ENCODE assay signal across 27 cellular contexts in the genomic region with DNA sequence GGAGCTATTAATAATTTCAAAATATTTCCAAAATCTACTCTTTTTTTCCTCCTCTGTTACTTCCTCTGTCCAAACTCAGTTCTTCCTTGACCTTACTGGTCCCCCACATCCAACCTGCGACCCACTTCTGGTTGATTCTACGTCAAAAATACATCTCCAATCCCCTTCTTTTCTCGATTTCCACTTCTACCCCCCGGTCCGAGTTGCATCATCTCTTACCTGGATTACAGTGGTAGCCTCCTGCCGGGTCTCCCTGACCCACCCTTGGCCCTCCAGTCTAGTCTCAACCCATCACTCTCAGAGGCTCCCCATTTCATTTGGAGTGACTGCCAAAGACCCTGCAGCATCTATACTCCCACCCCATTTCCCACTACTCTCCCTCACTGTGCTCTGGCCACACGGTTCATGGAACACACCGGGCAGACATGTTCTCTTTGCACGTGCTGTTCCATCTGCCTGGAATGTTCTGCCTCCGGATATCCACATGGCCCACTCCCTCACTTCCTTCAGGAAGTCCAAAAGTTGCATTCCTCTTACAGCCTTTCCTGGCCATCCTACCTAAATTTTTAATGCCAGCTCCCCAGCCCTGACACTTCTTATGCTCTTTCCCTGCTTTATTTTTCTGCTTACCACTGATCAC. TPM values are rescaled to one million over a fixed set of nuclear protein-coding genes. Genes with fewer than 3 reads are reported as not detected.
DNase-seq lines count a peak whose midpoint lies in the region; ATAC-seq, FAIRE-seq and TF ChIP-seq lines count a peak whose summit lies in the region.
"Had no signal": no experiment of that assay in that cellular context is flagged by ENCODE, and none has a peak within 500 bp of the region (broad histone marks: within the 10 kb centered on the region; RNA-seq: fewer than 3 reads in every experiment).

No MANE protein-coding gene starts in this region.

- no peak for TF ChIP-seq EP300 in K562 (IDR thresholded peaks at IDR 0.05; ENCODE audit: low read length)

- H3K4me1 ChIP-seq in CD8-positive, alpha-beta memory T cell (ENCODE audit: insufficient read depth, low read length) = peaks cover 40% of the 10 kb centered on the region
- peaks cover 7 to 14% of the 10 kb centered on the region in 2 experiments for H3K4me1 ChIP-seq in K562 (replicated peaks in 1 of 2; ENCODE audit: control insufficient read depth in 2 of 2, insufficient read depth in 2 of 2, low read length in 2 of 2)
- no peaks in the 10 kb centered on the region for H3K4me1 ChIP-seq in BE2C
- H3K4me1 ChIP-seq: body of pancreas had no signal

- no peak for FAIRE-seq in K562 (lab: Jason Lieb, UNC)
- FAIRE-seq: A549, urothelium cell line had no signal

- H3K9me1 ChIP-seq in K562 (ENCODE audit: control insufficient read depth, insufficient read depth, low read length) = no peaks in the 10 kb centered on the region

- no peaks in the 10 kb centered on the region for H3K79me2 ChIP-seq in K562 (ENCODE audit: control insufficient read depth, insufficient read depth, low read length)

- peaks cover 1% of the 10 kb centered on the region for H3K9me3 Mint-ChIP-seq in activated CD8-positive, alpha-beta T cell treated with anti-CD3 and anti-CD28 coated beads for 36 hours
- H3K9me3 Mint-ChIP-seq in activated CD8-positive, alpha-beta T cell treated with anti-CD3 and anti-CD28 coated beads, Interleukin-2, amount 10 ng/mL, durations not matched to agents 7 days and 5 days (ENCODE audit: insufficient read depth) = no peaks in the 10 kb centered on the region
- no peaks in the 10 kb centered on the region for H3K9me3 Mint-ChIP-seq in CD8-positive, alpha-beta memory T cell
- no peaks in the 10 kb centered on the region for H3K9me3 Mint-ChIP-seq in naive thymus-derived CD8-positive, alpha-beta T cell
- H3K9me3 Mint-ChIP-seq: neural crest cell had no signal

- no peak overlapping the region for H3K4me3 ChIP-seq in CD8-positive, alpha-beta memory T cell (ENCODE audit: low read length)
- H3K4me3 ChIP-seq in K562 (no peak overlapping the region), BE2C (ENCODE audit: low read depth, low read length) (no peak overlapping the region)
- H3K4me3 ChIP-seq: A549, BLaER1, body of pancreas, MG63, psoas muscle, smooth muscle cell had no signal

- no peak for TF ChIP-seq CTCF in activated CD8-positive, alpha-beta T cell treated with anti-CD3 and anti-CD28 coated beads for 36 hours (IDR thresholded peaks at IDR 0.05)
- TF ChIP-seq CTCF in K562 (IDR thresholded peaks at IDR 0.05 in 2 of 3, conservative IDR thresholded peaks at IDR 0.05 in 1 of 3; ENCODE audit: insufficient read depth in 2 of 3, low read depth in 1 of 3, low read length in 3 of 3) (no peak), BE2C (IDR thresholded peaks at IDR 0.05; ENCODE audit: low read depth, low read length) (no peak)

- H3K36me3 Mint-ChIP-seq in activated CD8-positive, alpha-beta T cell treated with anti-CD3 and anti-CD28 coated beads for 36 hours (ENCODE audit: low read depth) = peaks cover 8% of the 10 kb centered on the region
- peaks cover 9% of the 10 kb centered on the region for H3K36me3 Mint-ChIP-seq in activated CD8-positive, alpha-beta T cell treated with anti-CD3 and anti-CD28 coated beads, Interleukin-2, amount 10 ng/mL, durations not matched to agents 7 days and 5 days (ENCODE audit: low read depth)
- H3K36me3 Mint-ChIP-seq in CD8-positive, alpha-beta memory T cell = peaks cover 0 to 39% (median 10%) of the 10 kb centered on the region in 3 donors
- H3K36me3 Mint-ChIP-seq in naive thymus-derived CD8-positive, alpha-beta T cell = peaks cover 0 to 43% (median 5%) of the 10 kb centered on the region in 3 donors

- peak overlapping the region in 1 of 2 experiments; percentile 18; a peak in 1 of 4 replicates for H3K9ac ChIP-seq in K562 (ENCODE audit: insufficient read depth in 1 of 2, low read depth in 2 of 2, low read length in 2 of 2)
- H3K9ac ChIP-seq: BLaER1 had no signal

- H2AFZ ChIP-seq in K562 (ENCODE audit: low read depth, low read length) = peak overlapping the region; percentile 51

- DNase-seq in activated CD8-positive, alpha-beta T cell treated with anti-CD3 and anti-CD28 coated beads for 36 hours = no peak
- no peak for DNase-seq in activated CD8-positive, alpha-beta T cell treated with anti-CD3 and anti-CD28 coated beads, Interleukin-2, amount 10 ng/mL, durations not matched to agents 7 days and 5 days
- no peak for DNase-seq in CD8-positive, alpha-beta memory T cell
- DNase-seq in K562 (ENCODE audit: extremely low read depth in 1 of 4, low spot score in 3 of 4) (no peak), BE2C (no peak)
- DNase-seq in naive thymus-derived CD8-positive, alpha-beta T cell = no peak
- DNase-seq: activated CD4-positive, CD25-positive, alpha-beta regulatory T cell treated with anti-CD3 and anti-CD28 coated beads, Interleukin-2, amount 50 U/mL, for 72 hours; activated CD8-positive, alpha-beta memory T cell treated with anti-CD3 and anti-CD28 coated beads, Interleukin-2, amount 50 U/mL, for 4 hours; body of pancreas; DMS 273 treated with DMSO at 0.1 percent for 48 hours; glutamatergic neuron; IMR-90; MG63; midbrain; NCI-H1417 treated with DMSO at 0.1 percent for 48 hours; NCI-H510A treated with DMSO at 0.1 percent for 48 hours; psoas muscle; stimulated activated CD4-positive, alpha-beta T cell treated with anti-CD3 and anti-CD28 coated beads, Interleukin-4, amount 100 ng/mL, for 4 hours had no signal

- POLR2A ChIA-PET in activated CD8-positive, alpha-beta T cell treated with anti-CD3 and anti-CD28 coated beads for 36 hours (lab: Charles Lee) = interaction anchor here (0.7 to 1.1 kb wide), 2 partner anchors 9 to 69 kb away, joined by 3 read pairs; no protein-coding TSS in a partner anchor
- POLR2A ChIA-PET in activated CD8-positive, alpha-beta T cell treated with anti-CD3 and anti-CD28 coated beads, Interleukin-2, amount 10 ng/mL, durations not matched to agents 7 days and 5 days (lab: Charles Lee) = no interaction called here
- POLR2A ChIA-PET in CD8-positive, alpha-beta memory T cell (lab: Charles Lee) = no interaction called here
- POLR2A ChIA-PET in K562 (lab: Yijun Ruan, JAX) = interaction anchor here (0.6 to 1.7 kb wide), 5 partner anchors 13 to 392 kb away, joined by 3 to 4 read pairs (median 3); no protein-coding TSS in a partner anchor
- POLR2A ChIA-PET in naive thymus-derived CD8-positive, alpha-beta T cell (lab: Charles Lee) = interaction anchor here (0.9 to 4.9 kb wide), 2 partner anchors 8 to 14 kb away, joined by 4 to 30 read pairs; no protein-coding TSS in a partner anchor

- no TSS peak for BruUV-seq in K562 (replicated peaks; lab: Mats Ljungman, UMichigan)

- in situ Hi-C loops in K562 (cut with MboI) = no loop called here

- H3K36me3 ChIP-seq in CD8-positive, alpha-beta memory T cell (ENCODE audit: insufficient read depth, low read length) = peaks cover 10% of the 10 kb centered on the region
- H3K36me3 ChIP-seq in K562 (ENCODE audit: control insufficient read depth, insufficient read depth, low read length) = no peaks in the 10 kb centered on the region
- H3K36me3 ChIP-seq in BE2C = no peaks in the 10 kb centered on the region
- H3K36me3 ChIP-seq: MG63 had no signal

- no peaks in the 10 kb centered on the region for H3K27me3 Mint-ChIP-seq in activated CD8-positive, alpha-beta T cell treated with anti-CD3 and anti-CD28 coated beads for 36 hours
- H3K27me3 Mint-ChIP-seq in activated CD8-positive, alpha-beta T cell treated with anti-CD3 and anti-CD28 coated beads, Interleukin-2, amount 10 ng/mL, durations not matched to agents 7 days and 5 days (ENCODE audit: low read depth) = no peaks in the 10 kb centered on the region
- H3K27me3 Mint-ChIP-seq in CD8-positive, alpha-beta memory T cell = peaks cover 0 to 8% of the 10 kb centered on the region in 2 donors
- no peaks in the 10 kb centered on the region for H3K27me3 Mint-ChIP-seq in naive thymus-derived CD8-positive, alpha-beta T cell

- H3K27ac Mint-ChIP-seq in activated CD8-positive, alpha-beta T cell treated with anti-CD3 and anti-CD28 coated beads for 36 hours = peak overlapping the region; percentile 67
- no peak overlapping the region for H3K27ac Mint-ChIP-seq in activated CD8-positive, alpha-beta T cell treated with anti-CD3 and anti-CD28 coated beads, Interleukin-2, amount 10 ng/mL, durations not matched to agents 7 days and 5 days
- peak overlapping the region; percentile 1 to 91 (median 45) for H3K27ac Mint-ChIP-seq in CD8-positive, alpha-beta memory T cell
- H3K27ac Mint-ChIP-seq in naive thymus-derived CD8-positive, alpha-beta T cell = peak overlapping the region; percentile 68 to 91 (median 86)

- no peak for TF ChIP-seq POLR2A in K562 (conservative IDR thresholded peaks at IDR 0.05)

- intact Hi-C loops in activated CD8-positive, alpha-beta T cell treated with anti-CD3 and anti-CD28 coated beads for 36 hours (cut with micrococcal nuclease) = no loop called here
- intact Hi-C loops in K562 (cut with micrococcal nuclease) = no loop called here

- no peak overlapping the region for H3K4me3 Mint-ChIP-seq in activated CD8-positive, alpha-beta T cell treated with anti-CD3 and anti-CD28 coated beads for 36 hours
- H3K4me3 Mint-ChIP-seq in activated CD8-positive, alpha-beta T cell treated with anti-CD3 and anti-CD28 coated beads, Interleukin-2, amount 10 ng/mL, durations not matched to agents 7 days and 5 days = no peak overlapping the region
- H3K4me3 Mint-ChIP-seq in CD8-positive, alpha-beta memory T cell = peak overlapping the region in 5 of 7 donors; percentile 15 to 82 (median 45)
- H3K4me3 Mint-ChIP-seq in naive thymus-derived CD8-positive, alpha-beta T cell = peak overlapping the region in 7 of 10 donors; percentile 6 to 72 (median 51)
- H3K4me3 Mint-ChIP-seq: neural crest cell had no signal

- H3K4me1 Mint-ChIP-seq in activated CD8-positive, alpha-beta T cell treated with anti-CD3 and anti-CD28 coated beads for 36 hours (ENCODE audit: low read depth) = peaks cover 55% of the 10 kb centered on the region
- peaks cover 42% of the 10 kb centered on the region for H3K4me1 Mint-ChIP-seq in activated CD8-positive, alpha-beta T cell treated with anti-CD3 and anti-CD28 coated beads, Interleukin-2, amount 10 ng/mL, durations not matched to agents 7 days and 5 days (ENCODE audit: low read depth)
- peaks cover 45 to 60% (median 47%) of the 10 kb centered on the region in 3 donors for H3K4me1 Mint-ChIP-seq in CD8-positive, alpha-beta memory T cell
- H3K4me1 Mint-ChIP-seq in naive thymus-derived CD8-positive, alpha-beta T cell = peaks cover 22 to 65% (median 61%) of the 10 kb centered on the region in 4 donors

- WGBS in K562 (ENCODE audit: insufficient coverage, low coverage, missing lambda C conversion rate) = 60% methylated on average over 10 of the region's 10 CpGs

- no peak overlapping the region for H3K4me2 ChIP-seq in K562 (ENCODE audit: insufficient read depth, low read length)
- H3K4me2 ChIP-seq: A549, BLaER1, smooth muscle cell had no signal

- CTCF ChIA-PET in activated CD8-positive, alpha-beta T cell treated with anti-CD3 and anti-CD28 coated beads for 36 hours (lab: Charles Lee) = interaction anchor here (21.4 kb wide), 1 partner anchor 98 kb away, joined by 392 read pairs; a partner anchor contains a TSS
- CTCF ChIA-PET in activated CD8-positive, alpha-beta T cell treated with anti-CD3 and anti-CD28 coated beads, Interleukin-2, amount 10 ng/mL, durations not matched to agents 7 days and 5 days (lab: Charles Lee) = interaction anchor here (1.3 to 1.5 kb wide), 3 partner anchors 27 to 97 kb away, joined by 3 to 7 read pairs (median 4); a partner anchor contains a TSS
- CTCF ChIA-PET in CD8-positive, alpha-beta memory T cell (lab: Charles Lee) = interaction anchor here (0.6 to 1.7 kb wide), 4 partner anchors 8 to 97 kb away, joined by 3 to 8 read pairs (median 4); no protein-coding TSS in a partner anchor
- CTCF ChIA-PET in K562 (lab: Yijun Ruan, JAX; ENCODE audit: low intra/inter-chr PET ratio) = no interaction called here

- no peak overlapping the region for H3K27ac ChIP-seq in CD8-positive, alpha-beta memory T cell (ENCODE audit: low read depth, low read length)
- no peak overlapping the region for H3K27ac ChIP-seq in K562 (ENCODE audit: extremely low read depth, low read depth, low read length)
- H3K27ac ChIP-seq: BLaER1, body of pancreas, HL-60, psoas muscle, RWPE1 had no signal

- no peak for ATAC-seq in activated CD8-positive, alpha-beta T cell treated with anti-CD3 and anti-CD28 coated beads for 36 hours
- ATAC-seq in activated CD8-positive, alpha-beta T cell treated with anti-CD3 and anti-CD28 coated beads, Interleukin-2, amount 10 ng/mL, durations not matched to agents 7 days and 5 days = no peak
- peak; percentile 11; the same call in 2 of the 3 replicates for ATAC-seq in K562
- ATAC-seq in naive thymus-derived CD8-positive, alpha-beta T cell = no peak
- ATAC-seq in GM21529 (IDR thresholded peaks at IDR 0.05; ENCODE audit: unreplicated experiment) = no peak
- no peak for ATAC-seq in HG03135 (IDR thresholded peaks at IDR 0.05; ENCODE audit: unreplicated experiment)
- ATAC-seq: A549, body of pancreas, psoas muscle had no signal

- H3K9me3 ChIP-seq in CD8-positive, alpha-beta memory T cell (ENCODE audit: low read length) = no peaks in the 10 kb centered on the region
- H3K9me3 ChIP-seq in K562 (replicated peaks; ENCODE audit: control insufficient read depth, insufficient read depth, low read depth, low read length) (no peaks in the 10 kb centered on the region; the same call in 1 of the 2 replicates), BE2C (no peaks in the 10 kb centered on the region)
- H3K9me3 ChIP-seq: A549, BLaER1, body of pancreas, MG63, psoas muscle had no signal

- no peak for TF ChIP-seq RAD21 in K562 (CRISPR knock-in tag; conservative IDR thresholded peaks at IDR 0.05 in 1 of 2, IDR thresholded peaks at IDR 0.05 in 1 of 2)

- H3K27me3 ChIP-seq in CD8-positive, alpha-beta memory T cell (ENCODE audit: insufficient read depth, low read length, poor library complexity, severe bottlenecking) = no peaks in the 10 kb centered on the region
- H3K27me3 ChIP-seq in K562 (ENCODE audit: control insufficient read depth in 2 of 2, insufficient read depth in 2 of 2, low read length in 2 of 2) = no peaks in the 10 kb centered on the region
- no peaks in the 10 kb centered on the region for H3K27me3 ChIP-seq in BE2C
- H3K27me3 ChIP-seq: BLaER1, body of pancreas, MG63 had no signal

- no peaks in the 10 kb centered on the region for H4K20me1 ChIP-seq in K562 (replicated peaks; ENCODE audit: control insufficient read depth, insufficient read depth, low read length)
- H4K20me1 ChIP-seq: BLaER1 had no signal

RNA-seq across cellular contexts. Expression of a gene that starts 6.1 kb away (rescaled TPM):
- 100 to 1,000 TPM; 457 to 459 TPM for total RNA-seq in activated CD8-positive, alpha-beta T cell treated with anti-CD3 and anti-CD28 coated beads for 36 hours
- total RNA-seq in activated CD8-positive, alpha-beta T cell treated with anti-CD3 and anti-CD28 coated beads, Interleukin-2, amount 10 ng/mL, durations not matched to agents 7 days and 5 days = 100 to 1,000 TPM; 441 to 462 TPM
- total RNA-seq in CD8-positive, alpha-beta memory T cell = 100 to 1,000 TPM; 283 to 287 TPM
- 648 TPM for polyA plus RNA-seq in CD8-positive, alpha-beta memory T cell
- 88.0 and 191 TPM in 2 replicates for total RNA-seq in K562 (2011; cell fraction: chromatin; rRNA removed; ENCODE audit: low replicate concordance)
- 181 and 188 TPM in 2 replicates for total RNA-seq in K562 (2011; cell fraction: nucleolus; rRNA removed)
- total RNA-seq in K562 (2011; cell fraction: nucleoplasm; rRNA removed) = 138 and 178 TPM in 2 replicates
- total RNA-seq in K562 (2014; rRNA removed) = 112 and 148 TPM in 2 replicates
- 57.5 and 65.7 TPM in 2 replicates for total RNA-seq in K562 (2014; rRNA removed; fragmentation: Illumina TruSeq; extraction: Trizol)
- total RNA-seq in K562 (2015; rRNA removed; fragmentation: Illumina TruSeq; extraction: Trizol) = 75.3 and 75.4 TPM in 2 replicates
- 196 and 204 TPM in 2 replicates for total RNA-seq in K562 (2021)
- polyA plus RNA-seq in K562 (2011; rRNA removed) = 97.4 and 119 TPM in 2 replicates
- polyA plus RNA-seq in K562 (2011; cell fraction: cytosol; rRNA removed) = 157 and 318 TPM in 2 replicates
- polyA plus RNA-seq in K562 (2011; cell fraction: nucleus; rRNA removed) = 168 and 256 TPM in 2 replicates
- polyA plus RNA-seq in K562 (2012) = 157 and 244 TPM in 2 replicates
- polyA plus RNA-seq in K562 (2014; fragmentation: Illumina TruSeq; extraction: Trizol) = 111 and 139 TPM in 2 replicates
- polyA plus RNA-seq in K562 (2014; fragmentation: Nextera tagmentation; extraction: Ambion mirVana) = 10 to 100 TPM; 21.5 to 24.7 TPM
- polyA plus RNA-seq in K562 (2014; rRNA removed) = 124 and 127 TPM in 2 replicates
- 47.7 and 77.9 TPM in 2 replicates for polyA minus RNA-seq in K562 (2011; rRNA and poly(A)+ RNA removed)
- 109 and 120 TPM in 2 replicates for polyA minus RNA-seq in K562 (2011; cell fraction: cytosol; rRNA and poly(A)+ RNA removed)
- polyA minus RNA-seq in K562 (2011; cell fraction: nucleus; rRNA and poly(A)+ RNA removed) = 103 and 115 TPM in 2 replicates
- 100 to 1,000 TPM; 282 to 291 TPM for total RNA-seq in naive thymus-derived CD8-positive, alpha-beta T cell
- polyA plus RNA-seq in naive thymus-derived CD8-positive, alpha-beta T cell = 100 to 1,000 TPM; 519 to 765 (median 628) TPM
- polyA plus RNA-seq in BE2C (2012; ENCODE audit: insufficient read depth, insufficient read length, low read depth) = 44.1 TPM

RNA-seq across cellular contexts. Expression of a gene that starts 26.4 kb away (rescaled TPM):
- total RNA-seq in activated CD8-positive, alpha-beta T cell treated with anti-CD3 and anti-CD28 coated beads for 36 hours = 10 to 100 TPM; 56.4 to 59.5 TPM
- 10 to 100 TPM; 39.4 to 43.1 TPM for total RNA-seq in activated CD8-positive, alpha-beta T cell treated with anti-CD3 and anti-CD28 coated beads, Interleukin-2, amount 10 ng/mL, durations not matched to agents 7 days and 5 days
- 10 to 100 TPM; 80.5 to 84.4 TPM for total RNA-seq in CD8-positive, alpha-beta memory T cell
- polyA plus RNA-seq in CD8-positive, alpha-beta memory T cell = 5.9 TPM
- 24.3 and 66.7 TPM in 2 replicates for total RNA-seq in K562 (2011; cell fraction: chromatin; rRNA removed; ENCODE audit: low replicate concordance)
- 56.6 and 60.5 TPM in 2 replicates for total RNA-seq in K562 (2011; cell fraction: nucleolus; rRNA removed)
- total RNA-seq in K562 (2011; cell fraction: nucleoplasm; rRNA removed) = 38.7 and 41.2 TPM in 2 replicates
- total RNA-seq in K562 (2014; rRNA removed) = 53.4 and 65.4 TPM in 2 replicates
- total RNA-seq in K562 (2014; rRNA removed; fragmentation: Illumina TruSeq; extraction: Trizol) = 28.9 and 36.2 TPM in 2 replicates
- total RNA-seq in K562 (2015; rRNA removed; fragmentation: Illumina TruSeq; extraction: Trizol) = 49.1 and 52.1 TPM in 2 replicates
- total RNA-seq in K562 (2021) = 90.6 and 92.3 TPM in 2 replicates
- polyA plus RNA-seq in K562 (2011; rRNA removed) = 70.0 and 70.2 TPM in 2 replicates
- polyA plus RNA-seq in K562 (2011; cell fraction: cytosol; rRNA removed) = 57.8 and 85.0 TPM in 2 replicates
- polyA plus RNA-seq in K562 (2011; cell fraction: nucleus; rRNA removed) = 67.9 and 100 TPM in 2 replicates
- polyA plus RNA-seq in K562 (2012) = 45.5 and 56.6 TPM in 2 replicates
- 67.7 and 73.2 TPM in 2 replicates for polyA plus RNA-seq in K562 (2014; fragmentation: Illumina TruSeq; extraction: Trizol)
- 10 to 100 TPM; 22.2 to 25.8 TPM for polyA plus RNA-seq in K562 (2014; fragmentation: Nextera tagmentation; extraction: Ambion mirVana)
- polyA plus RNA-seq in K562 (2014; rRNA removed) = 68.2 and 90.7 TPM in 2 replicates
- polyA minus RNA-seq in K562 (2011; rRNA and poly(A)+ RNA removed) = 38.0 and 44.7 TPM in 2 replicates
- 42.5 and 53.4 TPM in 2 replicates for polyA minus RNA-seq in K562 (2011; cell fraction: cytosol; rRNA and poly(A)+ RNA removed)
- polyA minus RNA-seq in K562 (2011; cell fraction: nucleus; rRNA and poly(A)+ RNA removed) = 30.7 and 40.4 TPM in 2 replicates
- total RNA-seq in naive thymus-derived CD8-positive, alpha-beta T cell = 1 to 10 TPM; 5.3 to 7.6 TPM
- polyA plus RNA-seq in naive thymus-derived CD8-positive, alpha-beta T cell = 1 to 10 TPM; 3.5 to 7.5 (median 4.9) TPM
- polyA plus RNA-seq in BE2C (2012; ENCODE audit: insufficient read depth, insufficient read length, low read depth) = 193 TPM

RNA-seq across cellular contexts. Expression of a gene that starts 26.8 kb away (rescaled TPM):
- total RNA-seq in activated CD8-positive, alpha-beta T cell treated with anti-CD3 and anti-CD28 coated beads for 36 hours = 10 to 100 TPM; 23.4 to 28.0 TPM
- 10 to 100 TPM; 20.6 to 22.3 TPM for total RNA-seq in activated CD8-positive, alpha-beta T cell treated with anti-CD3 and anti-CD28 coated beads, Interleukin-2, amount 10 ng/mL, durations not matched to agents 7 days and 5 days
- 10 to 100 TPM; 18.1 to 21.1 TPM for total RNA-seq in CD8-positive, alpha-beta memory T cell
- polyA plus RNA-seq in CD8-positive, alpha-beta memory T cell = 5.3 TPM
- 55.3 and 68.5 TPM in 2 replicates for total RNA-seq in K562 (2011; cell fraction: chromatin; rRNA removed; ENCODE audit: low replicate concordance)
- 42.0 and 46.7 TPM in 2 replicates for total RNA-seq in K562 (2011; cell fraction: nucleolus; rRNA removed)
- 54.3 and 70.6 TPM in 2 replicates for total RNA-seq in K562 (2011; cell fraction: nucleoplasm; rRNA removed)
- 27.3 and 33.6 TPM in 2 replicates for total RNA-seq in K562 (2014; rRNA removed)
- total RNA-seq in K562 (2014; rRNA removed; fragmentation: Illumina TruSeq; extraction: Trizol) = 44.6 and 45.7 TPM in 2 replicates
- 36.7 and 38.1 TPM in 2 replicates for total RNA-seq in K562 (2015; rRNA removed; fragmentation: Illumina TruSeq; extraction: Trizol)
- 46.0 and 46.5 TPM in 2 replicates for total RNA-seq in K562 (2021)
- 57.6 and 60.0 TPM in 2 replicates for polyA plus RNA-seq in K562 (2011; rRNA removed)
- polyA plus RNA-seq in K562 (2011; cell fraction: cytosol; rRNA removed) = 61.5 and 69.9 TPM in 2 replicates
- 37.6 and 39.3 TPM in 2 replicates for polyA plus RNA-seq in K562 (2011; cell fraction: nucleus; rRNA removed)
- polyA plus RNA-seq in K562 (2012) = 30.2 and 30.4 TPM in 2 replicates
- 48.8 and 58.2 TPM in 2 replicates for polyA plus RNA-seq in K562 (2014; fragmentation: Illumina TruSeq; extraction: Trizol)
- polyA plus RNA-seq in K562 (2014; fragmentation: Nextera tagmentation; extraction: Ambion mirVana) = 10 to 100 TPM; 63.8 to 80.9 TPM
- 30.4 and 32.1 TPM in 2 replicates for polyA plus RNA-seq in K562 (2014; rRNA removed)
- 55.4 and 62.0 TPM in 2 replicates for polyA minus RNA-seq in K562 (2011; rRNA and poly(A)+ RNA removed)
- polyA minus RNA-seq in K562 (2011; cell fraction: cytosol; rRNA and poly(A)+ RNA removed) = 21.7 and 24.6 TPM in 2 replicates
- polyA minus RNA-seq in K562 (2011; cell fraction: nucleus; rRNA and poly(A)+ RNA removed) = 16.6 and 27.3 TPM in 2 replicates
- 10 to 100 TPM in 1 of 2 experiments, 1 to 10 TPM in 1; 8.8 to 12.5 TPM for total RNA-seq in naive thymus-derived CD8-positive, alpha-beta T cell
- 1 to 10 TPM; 2.8 to 5.1 (median 4.3) TPM for polyA plus RNA-seq in naive thymus-derived CD8-positive, alpha-beta T cell
- 14.9 TPM for polyA plus RNA-seq in BE2C (2012; ENCODE audit: insufficient read depth, insufficient read length, low read depth)

RNA-seq across cellular contexts. Expression of a gene that starts 52.5 kb away (rescaled TPM):
- 1 to 10 TPM; 5.7 to 5.9 TPM for total RNA-seq in activated CD8-positive, alpha-beta T cell treated with anti-CD3 and anti-CD28 coated beads for 36 hours
- total RNA-seq in activated CD8-positive, alpha-beta T cell treated with anti-CD3 and anti-CD28 coated beads, Interleukin-2, amount 10 ng/mL, durations not matched to agents 7 days and 5 days = 1 to 10 TPM; 6.2 to 7.8 TPM
- total RNA-seq in CD8-positive, alpha-beta memory T cell = 1 to 10 TPM; 5.0 to 5.2 TPM
- polyA plus RNA-seq in CD8-positive, alpha-beta memory T cell = 0.59 TPM
- total RNA-seq in K562 (2011; cell fraction: chromatin; rRNA removed; ENCODE audit: low replicate concordance) = 12.0 and 22.0 TPM in 2 replicates
- 5.8 and 7.2 TPM in 2 replicates for total RNA-seq in K562 (2011; cell fraction: nucleolus; rRNA removed)
- total RNA-seq in K562 (2011; cell fraction: nucleoplasm; rRNA removed) = 14.2 and 27.4 TPM in 2 replicates
- 3.9 and 4.3 TPM in 2 replicates for total RNA-seq in K562 (2014; rRNA removed)
- total RNA-seq in K562 (2014; rRNA removed; fragmentation: Illumina TruSeq; extraction: Trizol) = 6.5 and 7.3 TPM in 2 replicates
- total RNA-seq in K562 (2015; rRNA removed; fragmentation: Illumina TruSeq; extraction: Trizol) = 4.2 and 4.7 TPM in 2 replicates
- total RNA-seq in K562 (2021) = 6.9 and 9.1 TPM in 2 replicates
- polyA plus RNA-seq in K562 (2011; rRNA removed) = 9.7 and 9.9 TPM in 2 replicates
- polyA plus RNA-seq in K562 (2011; cell fraction: cytosol; rRNA removed) = 6.0 and 6.7 TPM in 2 replicates
- 16.2 and 20.3 TPM in 2 replicates for polyA plus RNA-seq in K562 (2011; cell fraction: nucleus; rRNA removed)
- polyA plus RNA-seq in K562 (2012) = 5.9 and 6.9 TPM in 2 replicates
- 7.7 and 8.5 TPM in 2 replicates for polyA plus RNA-seq in K562 (2014; fragmentation: Illumina TruSeq; extraction: Trizol)
- 1 to 10 TPM; 1.0 to 1.6 TPM for polyA plus RNA-seq in K562 (2014; fragmentation: Nextera tagmentation; extraction: Ambion mirVana)
- polyA plus RNA-seq in K562 (2014; rRNA removed) = 7.8 and 8.3 TPM in 2 replicates
- 6.4 and 7.9 TPM in 2 replicates for polyA minus RNA-seq in K562 (2011; rRNA and poly(A)+ RNA removed)
- polyA minus RNA-seq in K562 (2011; cell fraction: cytosol; rRNA and poly(A)+ RNA removed) = 3.2 and 3.8 TPM in 2 replicates
- 7.0 and 9.3 TPM in 2 replicates for polyA minus RNA-seq in K562 (2011; cell fraction: nucleus; rRNA and poly(A)+ RNA removed)
- total RNA-seq in naive thymus-derived CD8-positive, alpha-beta T cell = 1 to 10 TPM; 2.0 to 3.0 TPM
- under 1 TPM; 0.34 to 0.48 (median 0.42) TPM for polyA plus RNA-seq in naive thymus-derived CD8-positive, alpha-beta T cell
- 6.7 TPM for polyA plus RNA-seq in BE2C (2012; ENCODE audit: insufficient read depth, insufficient read length, low read depth)

Comparison
In these comparisons a context has a peak if more than half of its experiments do, and no peak if none do; other contexts are left out.
1. POLR2A ChIA-PET loops: an anchor here in activated CD8-positive, alpha-beta T cell treated with anti-CD3 and anti-CD28 coated beads for 36 hours (0.7 to 1.1 kb wide), K562 (0.6 to 1.7 kb wide) and naive thymus-derived CD8-positive, alpha-beta T cell (0.9 to 4.9 kb wide); none called in activated CD8-positive, alpha-beta T cell treated with anti-CD3 and anti-CD28 coated beads, Interleukin-2, amount 10 ng/mL, durations not matched to agents 7 days and 5 days and CD8-positive, alpha-beta memory T cell.
2. H3K4me3 Mint-ChIP-seq: peak in CD8-positive, alpha-beta memory T cell (5 of 7) and naive thymus-derived CD8-positive, alpha-beta T cell (7 of 10); none in activated CD8-positive, alpha-beta T cell treated with anti-CD3 and anti-CD28 coated beads for 36 hours (single experiment) and activated CD8-positive, alpha-beta T cell treated with anti-CD3 and anti-CD28 coated beads, Interleukin-2, amount 10 ng/mL, durations not matched to agents 7 days and 5 days (single experiment).